21 cellular contexts compared by ENCODE assay signal in the genomic region with DNA sequence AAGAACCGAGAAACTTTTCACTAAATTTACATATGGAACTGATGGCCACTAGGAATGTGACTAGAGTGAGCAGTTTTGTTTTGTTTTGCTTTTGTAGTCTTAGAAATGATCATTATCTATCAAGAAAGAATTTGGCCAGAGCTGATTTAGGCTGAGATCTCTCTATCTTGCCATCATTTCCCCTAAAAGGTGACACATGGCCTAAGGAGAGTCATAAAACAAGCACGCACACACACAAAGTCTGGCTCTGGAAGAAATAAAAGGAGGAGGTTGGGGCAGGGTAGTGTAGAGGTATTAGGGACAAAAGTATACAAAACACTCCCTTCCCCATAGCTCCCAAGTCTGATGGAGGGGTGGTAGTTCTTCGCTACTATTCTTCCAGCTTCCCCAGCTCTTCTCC. TPM values are rescaled to one million over a fixed set of nuclear protein-coding genes. Genes with fewer than 3 reads are reported as not detected.
DNase-seq lines count a peak whose midpoint lies in the region; ATAC-seq and TF ChIP-seq lines count a peak whose summit lies in the region.
"Had no signal": no experiment of that assay in that cellular context is flagged by ENCODE, and none has a peak within 500 bp of the region (broad histone marks: within the 10 kb centered on the region; RNA-seq: fewer than 3 reads in every experiment).

No MANE protein-coding gene starts in this region.

- TF ChIP-seq RAD21 in SK-N-SH (IDR thresholded peaks at IDR 0.05; ENCODE audit: low read length) = no peak

- TF ChIP-seq EP300 in SK-N-SH (IDR thresholded peaks at IDR 0.05; ENCODE audit: borderline replicate concordance in 1 of 2, low read depth in 1 of 2, low read length in 1 of 2) = no peak
- TF ChIP-seq EP300 in upper lobe of left lung (IDR thresholded peaks at IDR 0.05) = no peak

- H3K4me3 Mint-ChIP-seq in central memory CD8-positive, alpha-beta T cell = peak overlapping the region; percentile 9
- peak overlapping the region; percentile 9 for H3K4me3 Mint-ChIP-seq in natural killer cell
- H3K4me3 Mint-ChIP-seq in type B pancreatic cell = no peak overlapping the region
- H3K4me3 Mint-ChIP-seq: CD14-positive monocyte had no signal

- no peaks in the 10 kb centered on the region for H3K9me2 ChIP-seq in SK-N-SH

- H4K20me1 ChIP-seq in SK-N-SH (ENCODE audit: insufficient read depth) = no peaks in the 10 kb centered on the region

- H3K27ac Mint-ChIP-seq in central memory CD8-positive, alpha-beta T cell (ENCODE audit: low read depth) = peak overlapping the region; percentile 88
- peak overlapping the region; percentile 90 to 93 for H3K27ac Mint-ChIP-seq in natural killer cell
- H3K27ac Mint-ChIP-seq in type B pancreatic cell = no peak overlapping the region

- CTCF ChIA-PET in SK-N-SH (lab: Yijun Ruan, JAX) = interaction anchor here (0.5 to 1.6 kb wide), 4 partner anchors 23 to 192 kb away, joined by 3 to 4 read pairs (median 4); no protein-coding TSS in a partner anchor

- TF ChIP-seq POLR2A in upper lobe of left lung (IDR thresholded peaks at IDR 0.05) = no peak

- 70% methylated on average over 3 of the region's 3 CpGs for WGBS in SK-N-SH (ENCODE audit: low lambda C conversion rate)
- 84 to 93% methylated on average over 3 of the region's 3 CpGs for WGBS in upper lobe of left lung, 2 donors

- peaks cover 84% of the 10 kb centered on the region for H3K4me1 Mint-ChIP-seq in central memory CD8-positive, alpha-beta T cell
- H3K4me1 Mint-ChIP-seq in natural killer cell (peaks cover 88% of the 10 kb centered on the region in 2 donors), type B pancreatic cell (ENCODE audit: unreplicated experiment) (peaks cover 27% of the 10 kb centered on the region)

- H2AFZ ChIP-seq in SK-N-SH (ENCODE audit: low read depth) = no peak overlapping the region

- H3K9me3 Mint-ChIP-seq in central memory CD8-positive, alpha-beta T cell = peaks cover 7% of the 10 kb centered on the region
- H3K9me3 Mint-ChIP-seq in natural killer cell (no peaks in the 10 kb centered on the region), type B pancreatic cell (peaks cover 11% of the 10 kb centered on the region)

- peaks cover 3% of the 10 kb centered on the region for H3F3A ChIP-seq in SK-N-SH (replicated peaks; ENCODE audit: insufficient read depth)

- no peak for ATAC-seq in SK-N-SH treated with all-trans-retinoic acid at 6 μM for 48 hours
- no peak for ATAC-seq in central memory CD8-positive, alpha-beta T cell (replicated peaks; ENCODE audit: extremely low read depth, poor library complexity, severe bottlenecking)
- no peak for ATAC-seq in natural killer cell
- ATAC-seq in upper lobe of left lung (ENCODE audit: low FRiP score in 2 of 2) = no peak
- ATAC-seq: HCT116, mucosa of descending colon, Panc1 had no signal

- no peaks in the 10 kb centered on the region for H3K79me2 ChIP-seq in SK-N-SH (ENCODE audit: insufficient read depth)

- TF ChIP-seq CTCF in SK-N-SH (IDR thresholded peaks at IDR 0.05) (no peak), natural killer cell (IDR thresholded peaks at IDR 0.05) (no peak), upper lobe of left lung (IDR thresholded peaks at IDR 0.05) (no peak), type B pancreatic cell (conservative IDR thresholded peaks at IDR 0.05) (no peak)

- POLR2A ChIA-PET in SK-N-SH (lab: Yijun Ruan, JAX) = no interaction called here

- DNase-seq in SK-N-SH (no peak), GM04504 (ENCODE audit: low read depth) (peak; percentile 78), natural killer cell (no peak), upper lobe of left lung (no peak), type B pancreatic cell (ENCODE audit: extremely low spot score, unreplicated experiment) (no peak)
- no peak for DNase-seq in central memory CD8-positive, alpha-beta T cell (ENCODE audit: low spot score in 2 of 2)
- no peak for DNase-seq in stimulated activated naive CD4-positive, alpha-beta T cell (lab: John Stamatoyannopoulos, UW)
- DNase-seq: activated effector memory CD4-positive, alpha-beta T cell treated with Interleukin-2 at 50 U/mL for 16 hours; DMS79 treated with DMSO at 0.1 percent for 48 hours; foreskin fibroblast; mucosa of descending colon; NCI-H1417; NCI-H748 treated with DMSO at 0.1 percent for 48 hours; stimulated activated CD4-positive, alpha-beta T cell treated with anti-CD3 and anti-CD28 coated beads, Interleukin-4, amount 100 ng/mL, for 1 hour had no signal

- H3K36me3 Mint-ChIP-seq in central memory CD8-positive, alpha-beta T cell (ENCODE audit: insufficient read depth) = peaks cover 75% of the 10 kb centered on the region
- H3K36me3 Mint-ChIP-seq in natural killer cell (peaks cover 22% of the 10 kb centered on the region), type B pancreatic cell (no peaks in the 10 kb centered on the region)

- intact Hi-C loops in natural killer cell (cut with micrococcal nuclease) = no loop called here

- peak overlapping the region in 1 of 2 experiments; percentile 25; a peak in 2 of 4 replicates for H3K27ac ChIP-seq in SK-N-SH (ENCODE audit: low read depth in 2 of 2, low read length in 1 of 2)
- H3K27ac ChIP-seq in upper lobe of left lung = no peak overlapping the region
- H3K27ac ChIP-seq: 22Rv1, thoracic aorta had no signal

- no peaks in the 10 kb centered on the region for H3K9me3 ChIP-seq in SK-N-SH
- H3K9me3 ChIP-seq in upper lobe of left lung = peaks cover 0 to 9% (median 0%) of the 10 kb centered on the region in 4 donors
- H3K9me3 ChIP-seq: mucosa of descending colon, thoracic aorta had no signal

- no peak overlapping the region for H3K4me2 ChIP-seq in SK-N-SH

- H3K4me3 ChIP-seq in SK-N-SH (ENCODE audit: low read depth in 2 of 2, low read length in 1 of 2) = no peak overlapping the region
- H3K4me3 ChIP-seq in upper lobe of left lung = no peak overlapping the region
- H3K4me3 ChIP-seq: mucosa of descending colon, thoracic aorta had no signal

- peaks cover 0 to 4% of the 10 kb centered on the region in 2 experiments; a peak in 2 of 4 replicates for H3K4me1 ChIP-seq in SK-N-SH (ENCODE audit: control insufficient read depth in 1 of 2, insufficient read depth in 2 of 2, low read depth in 1 of 2, low read length in 1 of 2)
- peaks cover 0 to 4% (median 0%) of the 10 kb centered on the region in 4 donors for H3K4me1 ChIP-seq in upper lobe of left lung

- no peaks in the 10 kb centered on the region for H3K27me3 Mint-ChIP-seq in central memory CD8-positive, alpha-beta T cell
- no peaks in the 10 kb centered on the region for H3K27me3 Mint-ChIP-seq in natural killer cell (ENCODE audit: low read depth in 2 of 2)
- no peaks in the 10 kb centered on the region for H3K27me3 Mint-ChIP-seq in type B pancreatic cell

- no peaks in the 10 kb centered on the region for H3K36me3 ChIP-seq in SK-N-SH (replicated peaks in 1 of 2; ENCODE audit: control insufficient read depth in 1 of 2, insufficient read depth in 2 of 2, low read length in 1 of 2)
- peaks cover 0 to 6% (median 2%) of the 10 kb centered on the region in 4 donors for H3K36me3 ChIP-seq in upper lobe of left lung
- H3K36me3 ChIP-seq: thoracic aorta had no signal

- H3K27me3 ChIP-seq in SK-N-SH (ENCODE audit: insufficient read depth) = no peaks in the 10 kb centered on the region
- no peaks in the 10 kb centered on the region for H3K27me3 ChIP-seq in upper lobe of left lung

- no peak overlapping the region for H3K9ac ChIP-seq in SK-N-SH

TF ChIP-seq in SK-N-SH, 30 proteins besides CTCF, POLR2A, EP300 and RAD21:
- TF ChIP-seq FOSL2 (IDR thresholded peaks at IDR 0.05; ENCODE audit: borderline replicate concordance, low read depth) = 0 out of 2 replicates have a peak, but pooled peaks have one; percentile 4
- no peak for TF ChIP-seq GATA2 (CRISPR knock-in tag; IDR thresholded peaks at IDR 0.05)
- 0 out of 2 replicates have a peak, but pooled peaks have one; percentile 5 for TF ChIP-seq TCF12 (IDR thresholded peaks at IDR 0.05)
- no peak for TF ChIP-seq RXRA (IDR thresholded peaks at IDR 0.05; ENCODE audit: borderline replicate concordance, low read depth)

TF ChIP-seq in SK-N-SH treated with all-trans-retinoic acid at 6 μM for 48 hours, 23 proteins besides CTCF, POLR2A, EP300 and RAD21 (continues in another document):
- TF ChIP-seq PPARA (CRISPR knock-in tag; IDR thresholded peaks at IDR 0.05; ENCODE audit: borderline replicate concordance) (no peak), ZNF565 (CRISPR knock-in tag; conservative IDR thresholded peaks at IDR 0.05; ENCODE audit: low read depth) (no peak), BACH2 (CRISPR knock-in tag; IDR thresholded peaks at IDR 0.05; ENCODE audit: borderline replicate concordance) (no peak), ISL1 (CRISPR knock-in tag; IDR thresholded peaks at IDR 0.05) (no peak), ZC3H10 (CRISPR knock-in tag; IDR thresholded peaks at IDR 0.05) (no peak), CSDC2 (CRISPR knock-in tag; IDR thresholded peaks at IDR 0.05) (no peak), OSR1 (CRISPR knock-in tag; IDR thresholded peaks at IDR 0.05) (no peak)
- TF ChIP-seq, protein P1, sequence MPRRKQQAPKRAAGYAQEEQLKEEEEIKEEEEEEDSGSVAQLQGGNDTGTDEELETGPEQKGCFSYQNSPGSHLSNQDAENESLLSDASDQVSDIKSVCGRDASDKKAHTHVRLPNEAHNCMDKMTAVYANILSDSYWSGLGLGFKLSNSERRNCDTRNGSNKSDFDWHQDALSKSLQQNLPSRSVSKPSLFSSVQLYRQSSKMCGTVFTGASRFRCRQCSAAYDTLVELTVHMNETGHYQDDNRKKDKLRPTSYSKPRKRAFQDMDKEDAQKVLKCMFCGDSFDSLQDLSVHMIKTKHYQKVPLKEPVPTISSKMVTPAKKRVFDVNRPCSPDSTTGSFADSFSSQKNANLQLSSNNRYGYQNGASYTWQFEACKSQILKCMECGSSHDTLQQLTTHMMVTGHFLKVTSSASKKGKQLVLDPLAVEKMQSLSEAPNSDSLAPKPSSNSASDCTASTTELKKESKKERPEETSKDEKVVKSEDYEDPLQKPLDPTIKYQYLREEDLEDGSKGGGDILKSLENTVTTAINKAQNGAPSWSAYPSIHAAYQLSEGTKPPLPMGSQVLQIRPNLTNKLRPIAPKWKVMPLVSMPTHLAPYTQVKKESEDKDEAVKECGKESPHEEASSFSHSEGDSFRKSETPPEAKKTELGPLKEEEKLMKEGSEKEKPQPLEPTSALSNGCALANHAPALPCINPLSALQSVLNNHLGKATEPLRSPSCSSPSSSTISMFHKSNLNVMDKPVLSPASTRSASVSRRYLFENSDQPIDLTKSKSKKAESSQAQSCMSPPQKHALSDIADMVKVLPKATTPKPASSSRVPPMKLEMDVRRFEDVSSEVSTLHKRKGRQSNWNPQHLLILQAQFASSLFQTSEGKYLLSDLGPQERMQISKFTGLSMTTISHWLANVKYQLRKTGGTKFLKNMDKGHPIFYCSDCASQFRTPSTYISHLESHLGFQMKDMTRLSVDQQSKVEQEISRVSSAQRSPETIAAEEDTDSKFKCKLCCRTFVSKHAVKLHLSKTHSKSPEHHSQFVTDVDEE (CRISPR knock-in tag; IDR thresholded peaks at IDR 0.05) = no peak

RNA-seq across cellular contexts. Expression of a gene that starts 56.4 kb away (rescaled TPM):
- polyA plus RNA-seq in SK-N-SH (2012; rRNA removed) = 0.05 TPM in 2 replicates
- 0.05 and 0.10 TPM in 2 replicates for polyA plus RNA-seq in SK-N-SH (2012; cell fraction: cytosol; rRNA removed)
- 0.05 and 0.13 TPM in 2 replicates for polyA plus RNA-seq in SK-N-SH (2012; cell fraction: nucleus; rRNA removed)
- 100 to 1,000 TPM; 234 to 312 (median 299) TPM for total RNA-seq in natural killer cell
- 10 to 100 TPM; 25.3 to 67.1 (median 48.3) TPM for total RNA-seq in upper lobe of left lung
- 2.1 and 4.2 TPM in 2 replicates for total RNA-seq in type B pancreatic cell (ENCODE audit: low replicate concordance)
- total RNA-seq: HT1080 had no signal
